ENCODE assay signal across 27 cellular contexts in genomic region chr1:47963093-47963492, GRCh38. TPM values are rescaled to one million over a fixed set of nuclear protein-coding genes. Genes with fewer than 3 reads are reported as not detected.
DNase-seq lines count a peak whose midpoint lies in the region; ATAC-seq, FAIRE-seq and TF ChIP-seq lines count a peak whose summit lies in the region.
"Had no signal": no experiment of that assay in that cellular context is flagged by ENCODE, and none has a peak within 500 bp of the region (broad histone marks: within the 10 kb centered on the region; RNA-seq: fewer than 3 reads in every experiment).

No MANE protein-coding gene starts in this region.

- H3K9me3 ChIP-seq in pancreas: no peaks in the 10 kb centered on the region

- intact Hi-C loops in pancreas (cut with DNase I): no loop called here

- in situ Hi-C loops in GM13977 (cut with MboI; ENCODE audit: low pct_unique_long_range_greater_than_20kb, low sequenced_read_pairs, unreplicated experiment): no loop called here

- H3K27ac ChIP-seq in coronary artery (peak overlapping the region; percentile 75 to 88), pancreas (peak overlapping the region; percentile 15 to 58 (median 54))
- H3K27ac ChIP-seq: GM23248 had no signal

- WGBS in pancreas, 2 donors: 42 to 44% methylated on average over 3 of the region's 3 CpGs

- no peaks in the 10 kb centered on the region for H3K27me3 ChIP-seq in pancreas

- DNase-seq in DMS 273 treated with DMSO at 0.1 percent for 48 hours (lab: John Stamatoyannopoulos, UW) (peak; percentile 34), NCI-H2171 treated with DMSO at 0.1 percent for 48 hours (lab: John Stamatoyannopoulos, UW) (peak; percentile 94), coronary artery (ENCODE audit: low spot score) (no peak), pancreas (no peak), kidney glomerular epithelial cell (lab: John Stamatoyannopoulos, UW) (no peak), hippocampal formation (lab: John Stamatoyannopoulos, UW) (no peak), GM13977 (ENCODE audit: low spot score) (no peak)
- DNase-seq: activated effector memory CD4-positive, alpha-beta T cell treated with Interleukin-2 at 50 U/mL for 16 hours; activated naive CD8-positive, alpha-beta T cell treated with anti-CD3 and anti-CD28 coated beads for 36 hours; activated T-cell treated with anti-CD3 and anti-CD28 coated beads for 4 hours; aorta; central memory CD4-positive, alpha-beta T cell; DMS79 treated with DMSO at 0.1 percent for 48 hours; midbrain; naive thymus-derived CD4-positive, alpha-beta T cell; NCI-H1048; NCI-H187 treated with DMSO at 0.1 percent for 48 hours; stimulated activated CD4-positive, alpha-beta T cell treated with anti-CD3 and anti-CD28 coated beads, Interleukin-2, amount 100 ng/mL, for 24 hours had no signal

- peak in 3 of 4 donors; percentile 31 to 34 (median 33) for ATAC-seq in pancreas
- no peak for ATAC-seq in GM21367 (IDR thresholded peaks at IDR 0.05; ENCODE audit: unreplicated experiment)
- ATAC-seq: naive thymus-derived CD4-positive, alpha-beta T cell had no signal

- H3K4me3 ChIP-seq in coronary artery: no peak overlapping the region
- no peak overlapping the region for H3K4me3 ChIP-seq in pancreas
- H3K4me3 ChIP-seq: GM23248 had no signal

- no peak for TF ChIP-seq CTCF in coronary artery (IDR thresholded peaks at IDR 0.05)
- TF ChIP-seq CTCF in pancreas (IDR thresholded peaks at IDR 0.05): no peak
- no peak for TF ChIP-seq CTCF in GM13977 (IDR thresholded peaks at IDR 0.05; ENCODE audit: extremely low read depth, insufficient read depth, missing control alignments)

- H3K36me3 ChIP-seq in pancreas: no peaks in the 10 kb centered on the region

- H3K4me1 ChIP-seq in pancreas: peaks cover 0 to 7% (median 0%) of the 10 kb centered on the region in 3 donors

- FAIRE-seq in pancreas (lab: Jason Lieb, UNC): no peak
- FAIRE-seq: frontal cortex, GM18507, islet of Langerhans had no signal

RNA-seq across cellular contexts. Expression of gene TRABD2B, which starts 34.1 kb away (rescaled TPM):
- total RNA-seq in pancreas: 1 to 10 TPM; 1.6 to 3.8 (median 3.3) TPM
- polyA plus RNA-seq in pancreas: 1 to 10 TPM; 2.8 to 2.9 TPM
- total RNA-seq: activated naive CD8-positive, alpha-beta T cell treated with anti-CD3 and anti-CD28 coated beads for 36 hours; GM23248; LHCN-M2; naive thymus-derived CD4-positive, alpha-beta T cell; RPMI7951; SK-MEL-5 had no signal
- polyA plus RNA-seq: BJ; GM23248; naive thymus-derived CD4-positive, alpha-beta T cell had no signal

Comparison
In these comparisons a context has a peak if more than half of its experiments do, and no peak if none do; other contexts are left out.
1. DNase-seq: peak in DMS 273 treated with DMSO at 0.1 percent for 48 hours (single experiment) and NCI-H2171 treated with DMSO at 0.1 percent for 48 hours (single experiment); none in coronary artery (single experiment), pancreas (0 of 6), kidney glomerular epithelial cell (single experiment), hippocampal formation (0 of 2) and GM13977 (single experiment).